Comparison of ENCODE assay signal across 29 cellular contexts in the genomic region with DNA sequence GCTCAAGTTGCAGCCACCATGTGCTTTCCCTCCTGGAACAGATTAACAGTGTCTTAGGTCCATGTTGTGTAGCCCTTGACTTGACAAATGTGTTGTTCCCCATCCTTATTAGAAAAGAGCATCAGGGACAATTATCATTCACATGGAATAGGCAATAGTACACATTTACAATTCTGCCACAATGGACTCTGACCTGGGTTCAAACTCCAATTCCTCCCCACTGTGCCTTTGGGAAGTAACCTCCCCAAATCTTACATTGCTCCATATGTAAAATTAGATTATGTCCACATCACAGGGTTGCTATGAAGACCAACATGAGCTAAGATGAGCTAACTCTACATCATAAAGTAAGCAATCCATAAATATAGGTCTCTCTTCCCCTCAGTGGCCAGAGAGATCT.
"Had no signal": no experiment of that assay in that cellular context is flagged by ENCODE, and none has a peak within 500 bp of the region (broad histone marks: within the 10 kb centered on the region; RNA-seq: fewer than 3 reads in every experiment).

No MANE protein-coding gene starts in this region.

- FAIRE-seq: urothelium cell line had no signal

- H3K27ac Mint-ChIP-seq: stimulated activated effector memory CD8-positive, alpha-beta T cell treated with anti-CD3 and anti-CD28 coated beads, Interleukin-12 subunit alpha, Interleukin-12 subunit beta, amount 100 ng/mL, for 72 hours; stimulated activated memory B cell treated with anti-CD40 and anti-IgM and Interleukin-4, amounts not matched to agents 10 μg/mL and 1 μg/mL and 100 μg/mL, for 72 hours; stimulated activated naive B cell treated with anti-CD40 and anti-IgM and Interleukin-4, amounts not matched to agents 10 μg/mL and 1 μg/mL and 100 μg/mL, for 72 hours; stimulated activated naive CD8-positive, alpha-beta T cell treated with anti-CD3 and anti-CD28 coated beads, Interleukin-15, amount 100 ng/mL, for 72 hours; stimulated activated naive CD8-positive, alpha-beta T cell treated with anti-CD3 and anti-CD28 coated beads, Interleukin-15, Interleukin-2, amounts not matched to agents 100 ng/mL and 50 ng/mL, for 24 hours; type B pancreatic cell had no signal

- H3K4me3 ChIP-seq: stomach, suprapubic skin, testis, thoracic aorta, thyroid gland, tibial artery, tibial nerve, transverse colon, upper lobe of left lung, upper lobe of right lung, uterus, vagina had no signal

- H3K4me1 Mint-ChIP-seq: stimulated activated effector memory CD8-positive, alpha-beta T cell treated with anti-CD3 and anti-CD28 coated beads, Interleukin-12 subunit alpha, Interleukin-12 subunit beta, amount 100 ng/mL, for 72 hours; stimulated activated memory B cell treated with anti-CD40 and anti-IgM and Interleukin-4, amounts not matched to agents 10 μg/mL and 1 μg/mL and 100 μg/mL, for 72 hours; stimulated activated naive B cell treated with anti-CD40 and anti-IgM and Interleukin-4, amounts not matched to agents 10 μg/mL and 1 μg/mL and 100 μg/mL, for 72 hours; stimulated activated naive CD8-positive, alpha-beta T cell treated with anti-CD3 and anti-CD28 coated beads, Interleukin-15, amount 100 ng/mL, for 72 hours had no signal

- H3K4me3 Mint-ChIP-seq: stimulated activated effector memory CD8-positive, alpha-beta T cell treated with anti-CD3 and anti-CD28 coated beads, Interleukin-12 subunit alpha, Interleukin-12 subunit beta, amount 100 ng/mL, for 72 hours; stimulated activated memory B cell treated with anti-CD40 and anti-IgM and Interleukin-4, amounts not matched to agents 10 μg/mL and 1 μg/mL and 100 μg/mL, for 72 hours; stimulated activated naive B cell treated with anti-CD40 and anti-IgM and Interleukin-4, amounts not matched to agents 10 μg/mL and 1 μg/mL and 100 μg/mL, for 72 hours; stimulated activated naive CD8-positive, alpha-beta T cell treated with anti-CD3 and anti-CD28 coated beads, Interleukin-15, amount 100 ng/mL, for 72 hours; stimulated activated naive CD8-positive, alpha-beta T cell treated with anti-CD3 and anti-CD28 coated beads, Interleukin-15, Interleukin-2, amounts not matched to agents 100 ng/mL and 50 ng/mL, for 24 hours; type B pancreatic cell had no signal

- ATAC-seq: stimulated activated effector memory CD8-positive, alpha-beta T cell treated with anti-CD3 and anti-CD28 coated beads, Interleukin-12 subunit alpha, Interleukin-12 subunit beta, amount 100 ng/mL, for 72 hours; stimulated activated memory B cell treated with anti-CD40 and anti-IgM and Interleukin-4, amounts not matched to agents 10 μg/mL and 1 μg/mL and 100 μg/mL, for 72 hours; stimulated activated naive B cell treated with anti-CD40 and anti-IgM and Interleukin-4, amounts not matched to agents 10 μg/mL and 1 μg/mL and 100 μg/mL, for 72 hours; stimulated activated naive CD8-positive, alpha-beta T cell treated with anti-CD3 and anti-CD28 coated beads, Interleukin-15, amount 100 ng/mL, for 72 hours; stimulated activated naive CD8-positive, alpha-beta T cell treated with anti-CD3 and anti-CD28 coated beads, Interleukin-15, Interleukin-2, amounts not matched to agents 100 U/mL and 50 U/mL, for 24 hours; upper lobe of right lung had no signal

- H3K36me3 ChIP-seq: stomach, suprapubic skin, thoracic aorta, thyroid gland, tibial artery, tibial nerve, transverse colon, upper lobe of left lung, upper lobe of right lung, uterus, vagina had no signal

- H3K9me3 Mint-ChIP-seq: stimulated activated effector memory CD8-positive, alpha-beta T cell treated with anti-CD3 and anti-CD28 coated beads, Interleukin-12 subunit alpha, Interleukin-12 subunit beta, amount 100 ng/mL, for 72 hours; stimulated activated naive CD8-positive, alpha-beta T cell treated with anti-CD3 and anti-CD28 coated beads, Interleukin-15, amount 100 ng/mL, for 72 hours; stimulated activated naive CD8-positive, alpha-beta T cell treated with anti-CD3 and anti-CD28 coated beads, Interleukin-15, Interleukin-2, amounts not matched to agents 100 ng/mL and 50 ng/mL, for 24 hours had no signal

- H3K9me3 ChIP-seq: stomach, suprapubic skin, testis, thoracic aorta, thyroid gland, tibial artery, tibial nerve, transverse colon, upper lobe of left lung, upper lobe of right lung, uterus, vagina had no signal

- H3K36me3 Mint-ChIP-seq: stimulated activated effector memory CD8-positive, alpha-beta T cell treated with anti-CD3 and anti-CD28 coated beads, Interleukin-12 subunit alpha, Interleukin-12 subunit beta, amount 100 ng/mL, for 72 hours; stimulated activated memory B cell treated with anti-CD40 and anti-IgM and Interleukin-4, amounts not matched to agents 10 μg/mL and 1 μg/mL and 100 μg/mL, for 72 hours; stimulated activated naive B cell treated with anti-CD40 and anti-IgM and Interleukin-4, amounts not matched to agents 10 μg/mL and 1 μg/mL and 100 μg/mL, for 72 hours; type B pancreatic cell had no signal

- DNase-seq: stimulated activated CD4-positive, alpha-beta T cell treated with anti-CD3 and anti-CD28 coated beads, Interleukin-2, amount 100 ng/mL, for 48 hours; stimulated activated CD4-positive, alpha-beta T cell treated with anti-CD3 and anti-CD28 coated beads, Interleukin-4, amount 100 ng/mL, for 1 hour; stimulated activated CD4-positive, alpha-beta T cell treated with anti-CD3 and anti-CD28 coated beads, Interleukin-4, amount 100 ng/mL, for 24 hours; stimulated activated CD4-positive, alpha-beta T cell treated with anti-CD3 and anti-CD28 coated beads, Interleukin-4, amount 100 ng/mL, for 4 hours; stimulated activated CD8-positive, alpha-beta memory T cell treated with anti-CD3 and anti-CD28 coated beads, Interleukin-4, amount 100 ng/mL, for 48 hours; stimulated activated naive B cell treated with anti-CD40 and anti-IgM and Interleukin-4, amounts not matched to agents 10 μg/mL and 1 μg/mL and 100 μg/mL, for 72 hours; stimulated activated naive CD4-positive, alpha-beta T cell; stimulated activated naive CD4-positive, alpha-beta T cell treated with Interleukin-2 at 50 U/mL for 16 hours; stimulated activated naive CD8-positive, alpha-beta T cell treated with anti-CD3 and anti-CD28 coated beads, Interleukin-15, amount 100 ng/mL, for 72 hours; stimulated activated naive CD8-positive, alpha-beta T cell treated with anti-CD3 and anti-CD28 coated beads, Interleukin-15, Interleukin-2, amounts not matched to agents 100 U/mL and 50 U/mL, for 24 hours; stomach; substantia nigra; testis; thyroid gland; tibial artery; transverse colon; trophoblast cell; upper lobe of left lung; upper lobe of right lung; uterus had no signal

- H3K4me1 ChIP-seq: stomach, suprapubic skin, testis, thyroid gland, tibial artery, tibial nerve, transverse colon, upper lobe of left lung, upper lobe of right lung, uterus, vagina had no signal

- H3K27ac ChIP-seq: stomach, suprapubic skin, testis, thoracic aorta, thyroid gland, tibial artery, tibial nerve, transverse colon, upper lobe of left lung, upper lobe of right lung, uterus, vagina had no signal

- H3K27me3 ChIP-seq: stomach, suprapubic skin, testis, thyroid gland, tibial artery, tibial nerve, transverse colon, upper lobe of left lung, upper lobe of right lung, uterus, vagina had no signal
